ENCODE assay signal across 8 cellular contexts in genomic region chr13:100673376-100673830, GRCh38. TPM values are rescaled to one million over a fixed set of nuclear protein-coding genes. Genes with fewer than 3 reads are reported as not detected.
DNase-seq lines count a peak whose midpoint lies in the region; ATAC-seq, FAIRE-seq and TF ChIP-seq lines count a peak whose summit lies in the region.

No MANE protein-coding gene starts in this region.

- H3K36me3 ChIP-seq in endothelial cell of umbilical vein (ENCODE audit: control insufficient read depth in 2 of 2, extremely low read depth in 1 of 2, insufficient read depth in 2 of 2, low read length in 2 of 2), result no peaks in the 10 kb centered on the region
- H3K36me3 ChIP-seq in neural progenitor cell, result no peaks in the 10 kb centered on the region

- CTCF ChIA-PET in endothelial cell of umbilical vein (lab: Charles Lee), result no interaction called here

- ATAC-seq in GM18867 (IDR thresholded peaks at IDR 0.05; ENCODE audit: unreplicated experiment), result peak; percentile 6

- peaks cover 0 to under 1% of the 10 kb centered on the region in 2 experiments for H3K27me3 ChIP-seq in endothelial cell of umbilical vein (ENCODE audit: control insufficient read depth in 2 of 2, insufficient read depth in 2 of 2, low read length in 2 of 2)
- peaks cover 23% of the 10 kb centered on the region for H3K27me3 ChIP-seq in neural progenitor cell

- H3K9me3 ChIP-seq in endothelial cell of umbilical vein (replicated peaks; ENCODE audit: control insufficient read depth, insufficient read depth, low read length) (no peaks in the 10 kb centered on the region), neural progenitor cell (ENCODE audit: low read depth) (no peaks in the 10 kb centered on the region)

- POLR2A ChIA-PET in endothelial cell of umbilical vein (lab: Charles Lee), result interaction anchor here (0.6 kb wide), 1 partner anchor 84 kb away, joined by 3 read pairs; no protein-coding TSS in a partner anchor

- TF ChIP-seq CTCF in endothelial cell of umbilical vein (IDR thresholded peaks at IDR 0.05; ENCODE audit: extremely low read depth in 1 of 2, insufficient read depth in 1 of 2, low read depth in 1 of 2, low read length in 2 of 2) (no peak), neural progenitor cell (IDR thresholded peaks at IDR 0.05) (no peak)

- H3K27ac Mint-ChIP-seq in neural progenitor cell, result peak overlapping the region; percentile 99

- H3K9me3 Mint-ChIP-seq in neural progenitor cell, result no peaks in the 10 kb centered on the region

- peaks cover 37% of the 10 kb centered on the region for H3K4me1 Mint-ChIP-seq in neural progenitor cell

- no peak for TF ChIP-seq POLR2A in endothelial cell of umbilical vein (IDR thresholded peaks at IDR 0.05; ENCODE audit: low read depth, low read length)

- peaks cover 23% of the 10 kb centered on the region for H3K4me1 ChIP-seq in endothelial cell of umbilical vein (ENCODE audit: control insufficient read depth, extremely low read depth, insufficient read depth, low read length)
- H3K4me1 ChIP-seq in neural progenitor cell, result peaks cover 16% of the 10 kb centered on the region

- peaks cover 12% of the 10 kb centered on the region for H3K27me3 Mint-ChIP-seq in neural progenitor cell (ENCODE audit: insufficient read depth, low read depth)

- peaks cover 10% of the 10 kb centered on the region for H3K36me3 Mint-ChIP-seq in neural progenitor cell

- no peaks in the 10 kb centered on the region for H3K9me1 ChIP-seq in endothelial cell of umbilical vein (replicated peaks; ENCODE audit: control insufficient read depth, extremely low read depth, insufficient read depth, low read length)

- H3K4me3 ChIP-seq in endothelial cell of umbilical vein (replicated peaks in 1 of 3; ENCODE audit: insufficient read depth in 1 of 3, low read depth in 1 of 3, low read length in 3 of 3) (peak overlapping the region; percentile 22 to 60 (median 56)), neural progenitor cell (peak overlapping the region; percentile 65)

- dilution Hi-C loops in endothelial cell of umbilical vein (cut with MboI; ENCODE audit: extremely low pct_ligation_motif_present, low sequenced_read_pairs), result no loop called here

- intact Hi-C loops in endothelial cell of umbilical vein (cut with micrococcal nuclease), result loop anchor here (1.0 to 10.0 kb wide), 5 partner anchors 27 to 779 kb away; partner anchors contain the start of genes GGACT, ITGBL1 and ZIC5

- peak overlapping the region; percentile 98 for H3K4me3 Mint-ChIP-seq in neural progenitor cell

- H4K20me1 ChIP-seq in endothelial cell of umbilical vein (replicated peaks; ENCODE audit: control insufficient read depth, extremely low read depth, insufficient read depth, low read length) (no peaks in the 10 kb centered on the region), neural progenitor cell (ENCODE audit: low read depth) (peaks cover 46% of the 10 kb centered on the region)

- H3K9ac ChIP-seq in endothelial cell of umbilical vein (replicated peaks; ENCODE audit: extremely low read depth, insufficient read depth, low read length), result peak overlapping the region; percentile 52
- no peak overlapping the region for H3K9ac ChIP-seq in neural progenitor cell

- peak overlapping the region; percentile 70 for H3K27ac ChIP-seq in endothelial cell of umbilical vein (ENCODE audit: insufficient read depth, low read depth, low read length)
- H3K27ac ChIP-seq in neural progenitor cell, result no peak overlapping the region

- FAIRE-seq in endothelial cell of umbilical vein (lab: Jason Lieb, UNC), result no peak

- peak; percentile 24 for DNase-seq in OCI-M1 (lab: John Stamatoyannopoulos, UW)
- no peak for DNase-seq in endothelial cell of umbilical vein (ENCODE audit: low read depth, low spot score)
- peak; percentile 71 for DNase-seq in neural progenitor cell (ENCODE audit: low spot score)
- DNase-seq in stimulated activated CD4-positive, alpha-beta T cell treated with anti-CD3 and anti-CD28 coated beads, Interleukin-15, amount 100 ng/mL, for 24 hours, result no peak
- no peak for DNase-seq in GF-D8 (lab: John Stamatoyannopoulos, UW)
- no peak for DNase-seq in AG08395 (ENCODE audit: low spot score)
- DNase-seq in NCI-H1436 treated with DMSO at 0.1 percent for 48 hours (lab: John Stamatoyannopoulos, UW), result no peak

- H3K4me2 ChIP-seq in endothelial cell of umbilical vein (ENCODE audit: insufficient read depth, low read length) (peak overlapping the region; percentile 87), neural progenitor cell (peak overlapping the region; percentile 93)

- H3F3A ChIP-seq in neural progenitor cell (ENCODE audit: low read depth), result peaks cover 15% of the 10 kb centered on the region

- peak overlapping the region; percentile 55 for H2AFZ ChIP-seq in endothelial cell of umbilical vein (ENCODE audit: low read depth, low read length)
- H2AFZ ChIP-seq in neural progenitor cell (replicated peaks), result peak overlapping the region; percentile 18

- no TSS peak for BruUV-seq in endothelial cell of umbilical vein (replicated peaks; lab: Mats Ljungman, UMichigan)

- H3K79me2 ChIP-seq in endothelial cell of umbilical vein (ENCODE audit: control insufficient read depth, insufficient read depth, low read length), result peaks cover 30% of the 10 kb centered on the region
- peaks cover 46% of the 10 kb centered on the region for H3K79me2 ChIP-seq in neural progenitor cell (ENCODE audit: low read depth)

TF ChIP-seq in endothelial cell of umbilical vein, 7 proteins besides CTCF, POLR2A, EP300 and RAD21:
- TF ChIP-seq GATA2 (IDR thresholded peaks at IDR 0.05; ENCODE audit: insufficient read depth, insufficient read length, low read depth, low read length) (no peak), FOS (IDR thresholded peaks at IDR 0.05; ENCODE audit: borderline replicate concordance, insufficient read depth, low read length) (no peak), MYC (IDR thresholded peaks at IDR 0.05; ENCODE audit: low read depth, low read length) (no peak), JUN (IDR thresholded peaks at IDR 0.05; ENCODE audit: borderline replicate concordance, insufficient read depth, insufficient read length, low read depth) (no peak), MAX (IDR thresholded peaks at IDR 0.05; ENCODE audit: insufficient read depth, insufficient read length) (no peak), EZH2 (IDR thresholded peaks at IDR 0.05; ENCODE audit: borderline replicate concordance, low read depth, low read length, severe bottlenecking) (no peak), POLR2AphosphoS5 (IDR thresholded peaks at IDR 0.05; ENCODE audit: insufficient read depth, low read depth, low read length) (no peak)

RNA-seq across cellular contexts. Expression of gene TMTC4, which starts 1.2 kb away (rescaled TPM):
- total RNA-seq in endothelial cell of umbilical vein, result 28.4 and 31.9 TPM in 2 replicates
- polyA plus RNA-seq in endothelial cell of umbilical vein, result 19.2 and 24.6 TPM in 2 replicates
- 20.0 and 21.1 TPM in 2 replicates for polyA plus RNA-seq in endothelial cell of umbilical vein (2011; cell fraction: cytosol; rRNA removed)
- polyA plus RNA-seq in endothelial cell of umbilical vein (2011; cell fraction: nucleus; rRNA removed), result 64.5 and 69.0 TPM in 2 replicates
- polyA plus RNA-seq in endothelial cell of umbilical vein (2012), result 22.4 and 24.0 TPM in 2 replicates
- 52.1 and 58.5 TPM in 2 replicates for polyA minus RNA-seq in endothelial cell of umbilical vein
- 3.2 TPM for polyA minus RNA-seq in endothelial cell of umbilical vein (2011; cell fraction: cytosol; rRNA and poly(A)+ RNA removed)
- polyA minus RNA-seq in endothelial cell of umbilical vein (2011; cell fraction: nucleus; rRNA and poly(A)+ RNA removed), result 51.2 and 64.9 TPM in 2 replicates
- total RNA-seq in neural progenitor cell (ENCODE audit: low replicate concordance), result 59.4 and 74.3 TPM in 2 replicates

Comparison
In these comparisons a context has a peak if more than half of its experiments do, and no peak if none do; other contexts are left out.
1. DNase-seq: peak in OCI-M1 (single experiment) and neural progenitor cell (single experiment); none in endothelial cell of umbilical vein (single experiment), stimulated activated CD4-positive, alpha-beta T cell treated with anti-CD3 and anti-CD28 coated beads, Interleukin-15, amount 100 ng/mL, for 24 hours (single experiment), GF-D8 (single experiment), AG08395 (single experiment) and NCI-H1436 treated with DMSO at 0.1 percent for 48 hours (single experiment).